8 cellular contexts compared by ENCODE assay signal in the genomic region with DNA sequence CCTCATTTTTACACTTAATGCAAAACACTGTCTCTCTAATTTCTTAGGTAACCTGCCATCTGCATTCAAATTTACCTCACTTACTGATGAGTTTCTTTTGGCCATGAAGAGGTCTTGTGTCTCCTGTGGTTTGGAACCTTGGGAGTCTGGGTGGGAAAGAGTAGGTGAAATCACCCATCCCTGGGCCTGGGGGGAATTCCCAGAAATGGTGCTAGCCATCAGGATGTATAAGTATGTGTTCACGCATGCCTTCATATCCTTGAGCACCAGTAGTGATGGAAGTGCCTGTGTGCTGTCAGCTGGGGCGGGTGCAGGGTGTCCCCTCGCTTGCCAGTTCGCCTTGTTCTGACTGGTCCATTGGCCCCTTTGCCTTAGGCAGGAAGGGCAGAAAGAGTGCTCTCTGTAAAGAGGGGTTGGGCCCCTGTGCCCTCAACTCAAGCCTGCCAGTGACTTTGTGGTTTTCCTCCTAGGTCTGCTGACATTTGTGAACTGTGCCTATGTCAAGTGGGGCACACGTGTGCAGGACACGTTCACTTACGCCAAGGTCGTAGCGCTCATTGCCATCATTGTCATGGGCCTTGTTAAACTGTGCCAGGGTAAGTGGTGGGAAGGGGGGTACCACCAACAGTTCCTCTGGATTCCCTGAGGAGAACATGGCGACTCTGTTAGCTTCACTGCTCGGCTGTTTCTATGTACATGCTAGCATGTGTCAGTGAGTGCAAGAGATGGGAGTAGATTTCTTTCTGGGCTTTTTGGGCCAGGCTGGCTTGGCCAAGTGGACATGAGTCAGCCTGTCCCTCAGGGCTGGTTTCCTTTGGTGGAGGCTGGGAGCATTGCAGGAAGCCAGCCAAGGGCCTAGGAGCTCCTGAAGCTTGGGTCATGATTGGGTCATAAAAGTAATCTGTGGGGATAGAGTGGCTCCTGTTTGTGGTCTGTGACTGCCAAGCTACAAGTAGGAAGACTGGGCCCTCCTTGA. TPM values are rescaled to one million over a fixed set of nuclear protein-coding genes. Genes with fewer than 3 reads are reported as not detected.
DNase-seq lines count a peak whose midpoint lies in the region; ATAC-seq and TF ChIP-seq lines count a peak whose summit lies in the region.

No MANE protein-coding gene starts in this region.

- H3K9me3 Mint-ChIP-seq in stimulated activated naive B cell treated with anti-CD40 and anti-IgM and Interleukin-4, amounts not matched to agents 10 μg/mL and 1 μg/mL and 100 μg/mL, for 72 hours = peaks cover 0 to 2% of the 10 kb centered on the region in 2 donors

- H3K4me3 ChIP-seq in fibroblast of villous mesenchyme (ENCODE audit: low read depth, low read length) = no peak overlapping the region

- ATAC-seq in stimulated activated naive B cell treated with anti-CD40 and anti-IgM and Interleukin-4, amounts not matched to agents 10 μg/mL and 1 μg/mL and 100 μg/mL, for 72 hours (replicated peaks) = peak in 1 of 2 donors; percentile 0
- ATAC-seq in GM21515 (IDR thresholded peaks at IDR 0.05; ENCODE audit: unreplicated experiment) = no peak
- no peak for ATAC-seq in GM18505 (IDR thresholded peaks at IDR 0.05; ENCODE audit: unreplicated experiment)

- peak overlapping the region; percentile 22 to 52 for H3K4me3 Mint-ChIP-seq in stimulated activated naive B cell treated with anti-CD40 and anti-IgM and Interleukin-4, amounts not matched to agents 10 μg/mL and 1 μg/mL and 100 μg/mL, for 72 hours

- no peak for TF ChIP-seq CTCF in fibroblast of villous mesenchyme (IDR thresholded peaks at IDR 0.05; ENCODE audit: insufficient read depth, low read depth, low read length)

- peak; percentile 59 for DNase-seq in HK-2 (ENCODE audit: unreplicated experiment)
- DNase-seq in activated CD4-positive, alpha-beta T cell treated with anti-CD3 and anti-CD28 coated beads, Interleukin-2, amount 50 U/mL, for 1 hour = peak; percentile 34
- peak; percentile 84 for DNase-seq in fibroblast of villous mesenchyme (ENCODE audit: low read depth)
- no peak for DNase-seq in stimulated activated naive B cell treated with anti-CD40 and anti-IgM and Interleukin-4, amounts not matched to agents 10 μg/mL and 1 μg/mL and 100 μg/mL, for 72 hours
- no peak for DNase-seq in CD1c-positive myeloid dendritic cell (ENCODE audit: extremely low spot score)
- DNase-seq in amygdala (lab: John Stamatoyannopoulos, UW) = no peak

- H3K4me1 Mint-ChIP-seq in stimulated activated naive B cell treated with anti-CD40 and anti-IgM and Interleukin-4, amounts not matched to agents 10 μg/mL and 1 μg/mL and 100 μg/mL, for 72 hours = peaks cover 61 to 94% of the 10 kb centered on the region in 2 donors

- H3K36me3 Mint-ChIP-seq in stimulated activated naive B cell treated with anti-CD40 and anti-IgM and Interleukin-4, amounts not matched to agents 10 μg/mL and 1 μg/mL and 100 μg/mL, for 72 hours = peaks cover 45 to 56% of the 10 kb centered on the region in 2 donors

- TF ChIP-seq POLR2A in GM18505 (IDR thresholded peaks at IDR 0.05; ENCODE audit: borderline replicate concordance, extremely low read depth, insufficient read depth, insufficient read length) = no peak

- H3K27ac Mint-ChIP-seq in stimulated activated naive B cell treated with anti-CD40 and anti-IgM and Interleukin-4, amounts not matched to agents 10 μg/mL and 1 μg/mL and 100 μg/mL, for 72 hours = peak overlapping the region; percentile 80

- no peaks in the 10 kb centered on the region for H3K27me3 Mint-ChIP-seq in stimulated activated naive B cell treated with anti-CD40 and anti-IgM and Interleukin-4, amounts not matched to agents 10 μg/mL and 1 μg/mL and 100 μg/mL, for 72 hours

RNA-seq across cellular contexts. Expression of a gene that starts 23.2 kb away (rescaled TPM):
- total RNA-seq in fibroblast of villous mesenchyme = 14.2 and 16.8 TPM in 2 replicates

RNA-seq across cellular contexts. Expression of a gene that starts 23.2 kb away (rescaled TPM):
- 24.8 and 49.7 TPM in 2 replicates for total RNA-seq in fibroblast of villous mesenchyme

RNA-seq across cellular contexts. Expression of a gene that starts 23.3 kb away (rescaled TPM):
- total RNA-seq in fibroblast of villous mesenchyme = 42.7 and 42.8 TPM in 2 replicates

RNA-seq across cellular contexts. Expression of a gene that starts 42.4 kb away (rescaled TPM):
- total RNA-seq in fibroblast of villous mesenchyme = 17.4 and 19.9 TPM in 2 replicates

RNA-seq across cellular contexts. Expression of a gene that starts 51.6 kb away (rescaled TPM):
- under 0.01 and 0.86 TPM in 2 replicates for total RNA-seq in fibroblast of villous mesenchyme

Comparison
In these comparisons a context has a peak if more than half of its experiments do, and no peak if none do; other contexts are left out.
1. DNase-seq: peak in HK-2 (single experiment), activated CD4-positive, alpha-beta T cell treated with anti-CD3 and anti-CD28 coated beads, Interleukin-2, amount 50 U/mL, for 1 hour (single experiment) and fibroblast of villous mesenchyme (single experiment); none in stimulated activated naive B cell treated with anti-CD40 and anti-IgM and Interleukin-4, amounts not matched to agents 10 μg/mL and 1 μg/mL and 100 μg/mL, for 72 hours (single experiment), CD1c-positive myeloid dendritic cell (single experiment) and amygdala (0 of 56).